In the genomic region with DNA sequence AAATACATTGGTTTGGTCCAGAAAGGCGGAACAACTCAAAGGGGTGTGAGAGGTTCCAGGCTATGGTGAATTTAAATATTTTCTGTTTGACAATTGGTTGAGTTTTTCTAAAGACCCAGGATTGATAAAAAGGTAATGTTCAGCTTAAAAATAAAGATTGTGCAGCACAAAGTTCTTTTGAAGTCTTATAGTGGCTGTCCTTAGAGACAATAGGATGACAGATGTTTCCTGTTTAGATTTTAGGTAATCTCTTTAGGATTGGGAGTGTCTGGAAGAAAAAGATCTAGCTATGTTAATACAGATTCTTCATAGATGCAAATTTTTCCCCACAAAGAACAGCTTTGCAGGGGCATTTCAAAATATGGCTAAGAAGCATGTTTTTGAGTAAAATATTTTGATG, we compare ENCODE assay signal across 18 cellular contexts.
A peak's percentile ranks its signal among the peaks of the same experiment; 100 is the strongest.
DNase-seq lines count a peak whose midpoint lies in the region; ATAC-seq, FAIRE-seq and TF ChIP-seq lines count a peak whose summit lies in the region.
"Had no signal": no experiment of that assay in that cellular context is flagged by ENCODE, and none has a peak within 500 bp of the region (broad histone marks: within the 10 kb centered on the region; RNA-seq: fewer than 3 reads in every experiment).

No MANE protein-coding gene starts in this region.

- peak; percentile 57 for DNase-seq in A673 (ENCODE audit: low spot score)
- no peak for DNase-seq in D721Med (ENCODE audit: insufficient read length, low spot score)
- DNase-seq in NCI-H69 (lab: John Stamatoyannopoulos, UW): peak; percentile 26
- no peak for DNase-seq in GM20000 (ENCODE audit: low spot score)
- no peak for DNase-seq in NCI-H226
- DNase-seq in DMS79 (lab: John Stamatoyannopoulos, UW): no peak
- DNase-seq: ACHN; Caco-2; CD8-positive, alpha-beta T cell; DMS 273 treated with DMSO at 0.1 percent for 48 hours; GOT3; H9 had no signal

- no TSS peak for BruUV-seq in A673 (replicated peaks; lab: Mats Ljungman, UMichigan)

- H3K27me3 ChIP-seq in A673 (replicated peaks; ENCODE audit: insufficient read depth, low read depth, low read length, poor library complexity): no peaks in the 10 kb centered on the region

- POLR2A ChIA-PET in A673 (lab: Charles Lee; ENCODE audit: low non-redundant PET): no interaction called here

- H3K36me3 ChIP-seq in A673 (ENCODE audit: insufficient read depth, low read length, poor library complexity, severe bottlenecking): no peaks in the 10 kb centered on the region

- peaks cover 18% of the 10 kb centered on the region for H3K4me1 ChIP-seq in A673 (ENCODE audit: insufficient read depth, low read length, poor library complexity, severe bottlenecking)
- H3K4me1 ChIP-seq: Caco-2 had no signal

- CTCF ChIA-PET in A673 (lab: Charles Lee): no interaction called here

- TF ChIP-seq CTCF in A673 (conservative IDR thresholded peaks at IDR 0.05; ENCODE audit: low read depth, low read length): no peak
- TF ChIP-seq CTCF in D721Med (IDR thresholded peaks at IDR 0.05; ENCODE audit: insufficient read depth, missing control alignments): no peak
- no peak for TF ChIP-seq CTCF in WI38 (IDR thresholded peaks at IDR 0.05; ENCODE audit: low read depth, low read length)
- no peak for TF ChIP-seq CTCF in GM20000 (IDR thresholded peaks at IDR 0.05; ENCODE audit: extremely low read depth, missing control alignments)

- peak; percentile 74 for FAIRE-seq in D721Med (lab: Jason Lieb, UNC)
- FAIRE-seq: GM12878, GM18507 had no signal

- no peak for ATAC-seq in HG02759 (IDR thresholded peaks at IDR 0.05; ENCODE audit: unreplicated experiment)
- ATAC-seq: CD8-positive, alpha-beta T cell; GM12878 had no signal

- no peaks in the 10 kb centered on the region for H3K9me3 ChIP-seq in A673 (ENCODE audit: low read depth, low read length, poor library complexity, severe bottlenecking)
- H3K9me3 ChIP-seq: Caco-2 had no signal

- H3K4me3 ChIP-seq in A673 (ENCODE audit: low read depth, low read length, poor library complexity, severe bottlenecking) (no peak overlapping the region), WI38 (ENCODE audit: low read depth, low read length) (peak overlapping the region; percentile 15; the same call in 1 of the 2 replicates)
- H3K4me3 ChIP-seq: GM12878 had no signal

- H3K27ac ChIP-seq in A673 (ENCODE audit: low read depth, low read length, poor library complexity, severe bottlenecking): no peak overlapping the region
- H3K27ac ChIP-seq: 22Rv1, KMS-11 had no signal

- intact Hi-C loops in A673 (cut with micrococcal nuclease; ENCODE audit: unreplicated experiment): no loop called here

Comparison
In these comparisons a context has a peak if more than half of its experiments do, and no peak if none do; other contexts are left out.
1. DNase-seq: peak in A673 (single experiment) and NCI-H69 (single experiment); none in D721Med (single experiment), GM20000 (single experiment), NCI-H226 (single experiment) and DMS79 (single experiment).